In the genomic region with DNA sequence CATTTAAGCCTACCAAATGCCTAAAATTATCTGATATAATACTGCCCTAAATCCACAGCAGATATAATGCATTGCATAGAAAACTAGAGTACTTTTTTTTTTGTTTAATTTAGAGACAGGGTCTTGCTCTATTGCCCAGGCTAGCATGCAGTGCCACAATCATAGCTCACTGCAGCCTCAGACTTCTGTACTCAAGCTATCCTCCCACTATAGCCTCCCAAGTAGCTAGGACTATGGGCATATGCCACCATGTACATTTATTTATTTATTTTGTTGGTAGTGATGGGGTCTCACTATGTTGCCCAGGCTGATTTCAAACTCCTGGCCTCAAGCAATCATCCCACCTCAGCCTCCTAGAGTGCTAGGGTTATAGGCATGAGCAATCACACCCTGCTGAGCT, we compare ENCODE assay signal across 36 cellular contexts.
"Had no signal": no experiment of that assay in that cellular context is flagged by ENCODE, and none has a peak within 500 bp of the region (broad histone marks: within the 10 kb centered on the region; RNA-seq: fewer than 3 reads in every experiment).

No MANE protein-coding gene starts in this region.

- H3K4me3 ChIP-seq: body of pancreas, breast epithelium had no signal

- H3K4me1 Mint-ChIP-seq: activated CD4-positive, alpha-beta memory T cell treated with anti-CD3 and anti-CD28 coated beads, Interleukin-2, amount 10 ng/mL, durations not matched to agents 7 days and 5 days; activated CD4-positive, alpha-beta T cell treated with anti-CD3 and anti-CD28 coated beads for 36 hours; activated CD4-positive, alpha-beta T cell treated with anti-CD3 and anti-CD28 coated beads, Interleukin-2, amount 10 ng/mL, durations not matched to agents 7 days and 5 days; activated CD8-positive, alpha-beta memory T cell treated with anti-CD3 and anti-CD28 coated beads, Interleukin-2, amount 10 ng/mL, durations not matched to agents 7 days and 5 days; activated naive CD4-positive, alpha-beta T cell treated with anti-CD3 and anti-CD28 coated beads, Interleukin-2, amount 10 ng/mL, durations not matched to agents 7 days and 5 days; activated naive CD4-positive, alpha-beta T cell treated with anti-CD3 and anti-CD28 coated beads, Interleukin-2, amount 50 U/mL, for 24 hours; activated naive CD8-positive, alpha-beta T cell treated with anti-CD3 and anti-CD28 coated beads, Interleukin-2, amount 10 ng/mL, durations not matched to agents 7 days and 5 days; activated naive CD8-positive, alpha-beta T cell treated with anti-CD3 and anti-CD28 coated beads, Interleukin-2, amount 50 U/mL, for 24 hours had no signal

- H3K36me3 Mint-ChIP-seq: activated naive CD4-positive, alpha-beta T cell treated with anti-CD3 and anti-CD28 coated beads, Interleukin-2, amount 50 U/mL, for 24 hours had no signal

- H3K27ac ChIP-seq: body of pancreas, brain microvascular endothelial cell, breast epithelium, VCaP had no signal

- H3K9me3 Mint-ChIP-seq: activated CD4-positive, alpha-beta memory T cell treated with anti-CD3 and anti-CD28 coated beads, Interleukin-2, amount 10 ng/mL, durations not matched to agents 7 days and 5 days; activated CD4-positive, alpha-beta T cell treated with anti-CD3 and anti-CD28 coated beads, Interleukin-2, amount 10 ng/mL, durations not matched to agents 7 days and 5 days; activated naive CD4-positive, alpha-beta T cell treated with anti-CD3 and anti-CD28 coated beads, Interleukin-2, amount 10 ng/mL, durations not matched to agents 7 days and 5 days; activated naive CD4-positive, alpha-beta T cell treated with anti-CD3 and anti-CD28 coated beads, Interleukin-2, amount 50 U/mL, for 24 hours; activated naive CD8-positive, alpha-beta T cell treated with anti-CD3 and anti-CD28 coated beads, Interleukin-2, amount 10 ng/mL, durations not matched to agents 7 days and 5 days; activated naive CD8-positive, alpha-beta T cell treated with anti-CD3 and anti-CD28 coated beads, Interleukin-2, amount 50 U/mL, for 24 hours; activated T-cell treated with anti-CD3 and anti-CD28 coated beads, Interleukin-2, amount 50 U/mL, for 24 hours; activated T-helper 2 cell treated with anti-CD3 and anti-CD28 coated beads, Interferon-gamma antibody, Interleukin-2, Interleukin-4, amounts not matched to agents 10 μg/mL and 5 μg/mL and 100 μg/mL, durations not matched to agents 14 hours and 24 hours and 36 hours; T-helper 1 cell treated with Interleukin-12 subunit alpha and Interleukin-12 subunit beta and Interleukin-4 antibody, amounts not matched to agents 30 μg/mL and 1 μg/mL, for 36 hours; T-helper 2 cell treated with Interferon-gamma antibody and Interleukin-4, amounts not matched to agents 5 μg/mL and 100 μg/mL, for 36 hours had no signal

- H3K27me3 Mint-ChIP-seq: activated CD4-positive, alpha-beta memory T cell treated with anti-CD3 and anti-CD28 coated beads, Interleukin-2, amount 10 ng/mL, durations not matched to agents 7 days and 5 days; activated CD4-positive, alpha-beta T cell treated with anti-CD3 and anti-CD28 coated beads for 36 hours; activated CD4-positive, alpha-beta T cell treated with anti-CD3 and anti-CD28 coated beads, Interleukin-2, amount 10 ng/mL, durations not matched to agents 7 days and 5 days; activated CD8-positive, alpha-beta memory T cell treated with anti-CD3 and anti-CD28 coated beads, Interleukin-2, amount 10 ng/mL, durations not matched to agents 7 days and 5 days; activated naive CD4-positive, alpha-beta T cell treated with anti-CD3 and anti-CD28 coated beads, Interleukin-2, amount 10 ng/mL, durations not matched to agents 7 days and 5 days; activated naive CD4-positive, alpha-beta T cell treated with anti-CD3 and anti-CD28 coated beads, Interleukin-2, amount 50 U/mL, for 24 hours; activated naive CD8-positive, alpha-beta T cell; activated naive CD8-positive, alpha-beta T cell treated with anti-CD3 and anti-CD28 coated beads, Interleukin-2, amount 10 ng/mL, durations not matched to agents 7 days and 5 days; activated naive CD8-positive, alpha-beta T cell treated with anti-CD3 and anti-CD28 coated beads, Interleukin-2, amount 50 U/mL, for 24 hours; activated T-cell treated with anti-CD3 and anti-CD28 coated beads, Interleukin-2, amount 50 U/mL, for 24 hours had no signal

- H3K4me1 ChIP-seq: body of pancreas, breast epithelium had no signal

- H3K27ac Mint-ChIP-seq: activated CD4-positive, alpha-beta memory T cell treated with anti-CD3 and anti-CD28 coated beads, Interleukin-2, amount 10 ng/mL, durations not matched to agents 7 days and 5 days; activated CD4-positive, alpha-beta T cell treated with anti-CD3 and anti-CD28 coated beads for 36 hours; activated CD4-positive, alpha-beta T cell treated with anti-CD3 and anti-CD28 coated beads, Interleukin-2, amount 10 ng/mL, durations not matched to agents 7 days and 5 days; activated CD8-positive, alpha-beta memory T cell treated with anti-CD3 and anti-CD28 coated beads, Interleukin-2, amount 10 ng/mL, durations not matched to agents 7 days and 5 days; activated CD8-positive, alpha-beta T cell treated with anti-CD3 and anti-CD28 coated beads, Interleukin-2, amount 10 ng/mL, durations not matched to agents 7 days and 5 days; activated naive CD4-positive, alpha-beta T cell treated with anti-CD3 and anti-CD28 coated beads, Interleukin-2, amount 10 ng/mL, durations not matched to agents 7 days and 5 days; activated naive CD4-positive, alpha-beta T cell treated with anti-CD3 and anti-CD28 coated beads, Interleukin-2, amount 50 U/mL, for 24 hours; activated naive CD8-positive, alpha-beta T cell; activated naive CD8-positive, alpha-beta T cell treated with anti-CD3 and anti-CD28 coated beads, Interleukin-2, amount 10 ng/mL, durations not matched to agents 7 days and 5 days; activated naive CD8-positive, alpha-beta T cell treated with anti-CD3 and anti-CD28 coated beads, Interleukin-2, amount 50 U/mL, for 24 hours; activated T-cell treated with anti-CD3 and anti-CD28 coated beads, Interleukin-2, amount 50 U/mL, for 24 hours; activated T-helper 2 cell treated with anti-CD3 and anti-CD28 coated beads, Interferon-gamma antibody, Interleukin-2, Interleukin-4, amounts not matched to agents 10 μg/mL and 5 μg/mL and 100 μg/mL, durations not matched to agents 14 hours and 24 hours and 36 hours; T-helper 1 cell treated with Interleukin-12 subunit alpha and Interleukin-12 subunit beta and Interleukin-4 antibody, amounts not matched to agents 30 μg/mL and 1 μg/mL, for 36 hours; T-helper 2 cell treated with Interferon-gamma antibody and Interleukin-4, amounts not matched to agents 5 μg/mL and 100 μg/mL, for 36 hours had no signal

- H3K36me3 ChIP-seq: brain microvascular endothelial cell, breast epithelium had no signal

- DNase-seq: activated CD4-positive, alpha-beta memory T cell treated with anti-CD3 and anti-CD28 coated beads, Interleukin-2, amount 10 ng/mL, durations not matched to agents 7 days and 5 days; activated CD4-positive, alpha-beta T cell treated with anti-CD3 and anti-CD28 coated beads for 1 hour; activated CD4-positive, alpha-beta T cell treated with anti-CD3 and anti-CD28 coated beads for 36 hours; activated CD4-positive, alpha-beta T cell treated with anti-CD3 and anti-CD28 coated beads for 48 hours; activated CD4-positive, alpha-beta T cell treated with anti-CD3 and anti-CD28 coated beads, Interleukin-2, amount 10 ng/mL, durations not matched to agents 7 days and 5 days; activated CD4-positive, alpha-beta T cell treated with anti-CD3 and anti-CD28 coated beads, Interleukin-2, amount 50 U/mL, for 48 hours; activated CD4-positive, CD25-positive, alpha-beta regulatory T cell; activated CD8-positive, alpha-beta memory T cell treated with anti-CD3 and anti-CD28 coated beads for 24 hours; activated CD8-positive, alpha-beta memory T cell treated with anti-CD3 and anti-CD28 coated beads, Interleukin-2, amount 10 ng/mL, durations not matched to agents 7 days and 5 days; activated CD8-positive, alpha-beta memory T cell treated with anti-CD3 and anti-CD28 coated beads, Interleukin-2, amount 50 U/mL, for 48 hours; activated CD8-positive, alpha-beta T cell treated with anti-CD3 and anti-CD28 coated beads, Interleukin-2, amount 10 ng/mL, durations not matched to agents 7 days and 5 days; activated effector memory CD4-positive, alpha-beta T cell treated with Interleukin-2 at 50 U/mL for 16 hours; activated gamma-delta T cell; activated naive CD4-positive, alpha-beta T cell treated with anti-CD3 and anti-CD28 coated beads, Interleukin-2, amount 10 ng/mL, durations not matched to agents 7 days and 5 days; activated naive CD4-positive, alpha-beta T cell treated with Interleukin-2 at 50 U/mL for 16 hours; activated naive CD8-positive, alpha-beta T cell treated with anti-CD3 and anti-CD28 coated beads, Interleukin-2, amount 10 ng/mL, durations not matched to agents 7 days and 5 days; activated naive CD8-positive, alpha-beta T cell treated with anti-CD3 and anti-CD28 coated beads, Interleukin-2, amount 50 U/mL, for 24 hours; activated T-cell treated with anti-CD3 and anti-CD28 coated beads, Interleukin-2, amount 50 U/mL, for 24 hours; activated T-cell treated with anti-CD3 and anti-CD28 coated beads, Interleukin-2, amount 50 U/mL, for 48 hours; aorta; body of pancreas; brain microvascular endothelial cell; central memory CD4-positive, alpha-beta T cell; T-helper 1 cell; T-helper 2 cell; T-helper 9 cell had no signal

- H3K27me3 ChIP-seq: body of pancreas, brain microvascular endothelial cell, breast epithelium had no signal

- ATAC-seq: activated CD4-positive, alpha-beta T cell treated with anti-CD3 and anti-CD28 coated beads for 36 hours; activated CD4-positive, CD25-positive, alpha-beta regulatory T cell treated with anti-CD3 and anti-CD28 coated beads, Interleukin-2, amount 50 U/mL, for 24 hours; activated CD8-positive, alpha-beta memory T cell treated with anti-CD3 and anti-CD28 coated beads, Interleukin-2, amount 10 ng/mL, durations not matched to agents 7 days and 5 days; activated CD8-positive, alpha-beta T cell treated with anti-CD3 and anti-CD28 coated beads, Interleukin-2, amount 10 ng/mL, durations not matched to agents 7 days and 5 days; activated naive CD8-positive, alpha-beta T cell treated with anti-CD3 and anti-CD28 coated beads, Interleukin-2, amount 50 U/mL, for 24 hours; body of pancreas had no signal

- H3K4me3 Mint-ChIP-seq: activated CD4-positive, alpha-beta memory T cell treated with anti-CD3 and anti-CD28 coated beads, Interleukin-2, amount 10 ng/mL, durations not matched to agents 7 days and 5 days; activated CD4-positive, alpha-beta T cell treated with anti-CD3 and anti-CD28 coated beads for 36 hours; activated CD4-positive, alpha-beta T cell treated with anti-CD3 and anti-CD28 coated beads, Interleukin-2, amount 10 ng/mL, durations not matched to agents 7 days and 5 days; activated CD8-positive, alpha-beta memory T cell treated with anti-CD3 and anti-CD28 coated beads, Interleukin-2, amount 10 ng/mL, durations not matched to agents 7 days and 5 days; activated CD8-positive, alpha-beta T cell treated with anti-CD3 and anti-CD28 coated beads, Interleukin-2, amount 10 ng/mL, durations not matched to agents 7 days and 5 days; activated naive CD4-positive, alpha-beta T cell treated with anti-CD3 and anti-CD28 coated beads, Interleukin-2, amount 10 ng/mL, durations not matched to agents 7 days and 5 days; activated naive CD4-positive, alpha-beta T cell treated with anti-CD3 and anti-CD28 coated beads, Interleukin-2, amount 50 U/mL, for 24 hours; activated naive CD8-positive, alpha-beta T cell; activated naive CD8-positive, alpha-beta T cell treated with anti-CD3 and anti-CD28 coated beads, Interleukin-2, amount 10 ng/mL, durations not matched to agents 7 days and 5 days; activated naive CD8-positive, alpha-beta T cell treated with anti-CD3 and anti-CD28 coated beads, Interleukin-2, amount 50 U/mL, for 24 hours; activated T-cell treated with anti-CD3 and anti-CD28 coated beads, Interleukin-2, amount 50 U/mL, for 24 hours; T-helper 1 cell treated with Interleukin-12 subunit alpha and Interleukin-12 subunit beta and Interleukin-4 antibody, amounts not matched to agents 30 μg/mL and 1 μg/mL, for 36 hours; T-helper 2 cell treated with Interferon-gamma antibody and Interleukin-4, amounts not matched to agents 5 μg/mL and 100 μg/mL, for 36 hours had no signal

- FAIRE-seq: astrocyte, TTC549 had no signal

- H3K9me3 ChIP-seq: body of pancreas, breast epithelium had no signal
